In the genomic region with DNA sequence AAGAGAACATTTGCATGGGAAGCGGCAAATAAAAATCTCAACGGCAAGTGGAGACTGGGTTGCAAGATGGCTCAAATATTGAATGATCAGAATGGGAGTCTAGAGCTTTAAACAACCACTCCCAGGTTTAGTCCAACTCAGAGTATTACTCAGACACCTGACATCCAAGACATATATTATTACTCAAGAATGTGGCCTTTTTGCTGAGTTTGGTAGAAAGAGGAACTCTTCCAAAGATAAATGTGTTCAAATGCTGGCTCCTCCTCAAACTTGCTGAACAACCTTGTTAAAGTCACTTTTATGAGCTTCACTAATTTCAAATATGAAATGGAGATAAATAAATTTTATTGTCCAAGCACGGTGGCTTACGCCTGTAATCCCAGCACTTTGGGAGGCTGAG, we compare ENCODE assay signal across 26 cellular contexts.
"Had no signal": no experiment of that assay in that cellular context is flagged by ENCODE, and none has a peak within 500 bp of the region (broad histone marks: within the 10 kb centered on the region; RNA-seq: fewer than 3 reads in every experiment).

No MANE protein-coding gene starts in this region.

- H3K4me3 ChIP-seq: ascending aorta, body of pancreas, cardiac muscle cell, SK-N-MC had no signal

- H3K36me3 Mint-ChIP-seq: activated naive CD4-positive, alpha-beta T cell treated with anti-CD3 and anti-CD28 coated beads, Interleukin-2, amount 50 U/mL, for 72 hours; WTC11 had no signal

- H3K9me3 Mint-ChIP-seq: activated naive CD4-positive, alpha-beta T cell treated with anti-CD3 and anti-CD28 coated beads, Interleukin-2, amount 50 U/mL, for 72 hours; activated T-helper 1 cell treated with anti-CD3 and anti-CD28 coated beads, Interleukin-12 subunit alpha, Interleukin-12 subunit beta, Interleukin-2, Interleukin-4 antibody, amounts not matched to agents 30 ng/mL and 10 ng/mL and 1 ng/mL, durations not matched to agents 14 hours and 24 hours and 36 hours; T-helper 1 cell treated with Interleukin-12 subunit alpha and Interleukin-12 subunit beta and Interleukin-4 antibody, amounts not matched to agents 30 μg/mL and 1 μg/mL, for 36 hours had no signal

- H3K4me1 Mint-ChIP-seq: activated naive CD8-positive, alpha-beta T cell treated with anti-CD3 and anti-CD28 coated beads, Interleukin-2, amount 50 U/mL, for 24 hours; WTC11 had no signal

- H3K27ac ChIP-seq: ascending aorta, body of pancreas, cardiac muscle cell, SK-N-MC had no signal

- H3K27ac Mint-ChIP-seq: activated CD8-positive, alpha-beta T cell treated with anti-CD3 and anti-CD28 coated beads, Interleukin-2, amount 10 ng/mL, durations not matched to agents 7 days and 5 days; activated naive CD4-positive, alpha-beta T cell treated with anti-CD3 and anti-CD28 coated beads, Interleukin-2, amount 50 U/mL, for 72 hours; activated naive CD8-positive, alpha-beta T cell treated with anti-CD3 and anti-CD28 coated beads, Interleukin-2, amount 50 U/mL, for 24 hours; activated T-cell treated with anti-CD3 and anti-CD28 coated beads, Interleukin-2, amount 50 U/mL, for 24 hours; activated T-helper 1 cell treated with anti-CD3 and anti-CD28 coated beads, Interleukin-12 subunit alpha, Interleukin-12 subunit beta, Interleukin-2, Interleukin-4 antibody, amounts not matched to agents 30 ng/mL and 10 ng/mL and 1 ng/mL, durations not matched to agents 14 hours and 24 hours and 36 hours; T-helper 1 cell treated with Interleukin-12 subunit alpha and Interleukin-12 subunit beta and Interleukin-4 antibody, amounts not matched to agents 30 μg/mL and 1 μg/mL, for 36 hours; WTC11 had no signal

- H3K27me3 Mint-ChIP-seq: activated naive CD8-positive, alpha-beta T cell treated with anti-CD3 and anti-CD28 coated beads, Interleukin-2, amount 50 U/mL, for 24 hours; activated T-cell treated with anti-CD3 and anti-CD28 coated beads, Interleukin-2, amount 50 U/mL, for 24 hours had no signal

- H3K27me3 ChIP-seq: ascending aorta, body of pancreas, cardiac muscle cell had no signal

- H3K4me3 Mint-ChIP-seq: activated CD8-positive, alpha-beta T cell treated with anti-CD3 and anti-CD28 coated beads, Interleukin-2, amount 10 ng/mL, durations not matched to agents 7 days and 5 days; activated naive CD8-positive, alpha-beta T cell treated with anti-CD3 and anti-CD28 coated beads, Interleukin-2, amount 50 U/mL, for 24 hours; activated T-cell treated with anti-CD3 and anti-CD28 coated beads, Interleukin-2, amount 50 U/mL, for 24 hours; activated T-helper 1 cell treated with anti-CD3 and anti-CD28 coated beads, Interleukin-12 subunit alpha, Interleukin-12 subunit beta, Interleukin-2, Interleukin-4 antibody, amounts not matched to agents 30 ng/mL and 10 ng/mL and 1 ng/mL, durations not matched to agents 14 hours and 24 hours and 36 hours; T-helper 1 cell treated with Interleukin-12 subunit alpha and Interleukin-12 subunit beta and Interleukin-4 antibody, amounts not matched to agents 30 μg/mL and 1 μg/mL, for 36 hours; WTC11 had no signal

- DNase-seq: activated CD4-positive, alpha-beta T cell treated with anti-CD3 and anti-CD28 coated beads for 48 hours; activated CD4-positive, alpha-beta T cell treated with anti-CD3 and anti-CD28 coated beads, Interleukin-2, amount 50 U/mL, for 4 hours; activated CD4-positive, CD25-positive, alpha-beta regulatory T cell treated with anti-CD3 and anti-CD28 coated beads, Interleukin-2, amount 50 U/mL, for 72 hours; activated CD8-positive, alpha-beta memory T cell treated with anti-CD3 and anti-CD28 coated beads, Interleukin-2, amount 50 U/mL, for 48 hours; activated CD8-positive, alpha-beta T cell treated with anti-CD3 and anti-CD28 coated beads, Interleukin-2, amount 10 ng/mL, durations not matched to agents 7 days and 5 days; activated effector memory CD4-positive, alpha-beta T cell treated with Interleukin-2 at 50 U/mL for 16 hours; activated naive CD4-positive, alpha-beta T cell; activated naive CD8-positive, alpha-beta T cell treated with anti-CD3 and anti-CD28 coated beads, Interleukin-2, amount 50 U/mL, for 24 hours; activated T-cell treated with anti-CD3 and anti-CD28 coated beads, Interleukin-2, amount 50 U/mL, for 24 hours; amniotic stem cell; body of pancreas; IMR-90; Kasumi-1; KBM-7; NCI-H1105; NCI-H1436; NCI-H1694 treated with DMSO at 0.1 percent for 48 hours; NCI-H2081; NCI-H510A treated with DMSO at 0.1 percent for 48 hours had no signal

- H3K9me3 ChIP-seq: ascending aorta, body of pancreas had no signal

- H3K4me1 ChIP-seq: ascending aorta, body of pancreas had no signal

- H3K36me3 ChIP-seq: ascending aorta, cardiac muscle cell had no signal
